In the genomic region with DNA sequence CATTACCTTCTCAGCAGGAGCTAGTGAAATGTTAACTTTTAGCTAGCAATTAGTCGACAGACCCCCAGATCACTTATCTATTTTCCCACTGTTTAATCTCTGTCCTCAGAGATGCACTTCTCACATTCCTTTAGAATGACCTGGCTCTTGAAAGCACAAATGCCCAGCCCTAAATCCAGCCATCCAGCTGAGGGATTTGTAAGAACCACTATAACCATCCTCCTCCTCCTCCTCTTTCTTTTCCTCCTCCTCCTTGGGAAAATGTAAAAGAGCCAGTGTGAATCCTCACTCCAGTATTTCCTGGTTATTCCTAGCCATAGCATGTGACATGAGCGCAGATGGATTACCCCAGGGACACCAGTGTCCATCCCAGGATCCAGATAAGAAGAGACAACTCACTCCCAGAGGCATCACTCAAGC, we compare ENCODE assay signal across 15 cellular contexts.
A peak's percentile ranks its signal among the peaks of the same experiment; 100 is the strongest.
DNase-seq lines count a peak whose midpoint lies in the region; ATAC-seq and TF ChIP-seq lines count a peak whose summit lies in the region.
"Had no signal": no experiment of that assay in that cellular context is flagged by ENCODE, and none has a peak within 500 bp of the region (broad histone marks: within the 10 kb centered on the region; RNA-seq: fewer than 3 reads in every experiment).

No MANE protein-coding gene starts in this region.

- no peak overlapping the region for H3K4ac ChIP-seq in mesendoderm (ENCODE audit: low read depth, low read length)

- H2AK5ac ChIP-seq in mesendoderm (ENCODE audit: low read length), result no peak overlapping the region

- H3K36me3 ChIP-seq in mesendoderm (ENCODE audit: control insufficient read depth, insufficient read depth, low read length) (no peaks in the 10 kb centered on the region), WERI-Rb-1 (no peaks in the 10 kb centered on the region)
- H3K36me3 ChIP-seq: esophagus squamous epithelium had no signal

- peaks cover 7% of the 10 kb centered on the region for H3K4me1 ChIP-seq in mesendoderm (ENCODE audit: control insufficient read depth, low read depth, low read length)
- H3K4me1 ChIP-seq: esophagus squamous epithelium had no signal

- H3K23ac ChIP-seq in mesendoderm (ENCODE audit: low read length), result no peak overlapping the region

- no peak overlapping the region for H4K5ac ChIP-seq in mesendoderm (ENCODE audit: low read length)

- no peak overlapping the region for H3K9ac ChIP-seq in mesendoderm (ENCODE audit: low read length)

- in situ Hi-C loops in astrocyte of the spinal cord (cut with HindIII; ENCODE audit: low sequenced_read_pairs), result no loop called here

- no peak overlapping the region for H3K56ac ChIP-seq in mesendoderm (ENCODE audit: low read length)

- intact Hi-C loops in sciatic nerve (cut with DNase I), result no loop called here

- no peak for ATAC-seq in GM21447 (IDR thresholded peaks at IDR 0.05; ENCODE audit: unreplicated experiment)
- no peak for ATAC-seq in sciatic nerve
- ATAC-seq: left colon; stimulated activated naive B cell treated with anti-CD40 and anti-IgM and Interleukin-4, amounts not matched to agents 10 μg/mL and 1 μg/mL and 100 μg/mL, for 72 hours; T-cell had no signal

- no peak for TF ChIP-seq CTCF in astrocyte of the spinal cord (IDR thresholded peaks at IDR 0.05; ENCODE audit: low read depth, low read length)
- TF ChIP-seq CTCF in WERI-Rb-1 (IDR thresholded peaks at IDR 0.05; ENCODE audit: low read depth, low read length), result no peak

- H2BK120ac ChIP-seq in mesendoderm (ENCODE audit: low read depth, low read length), result no peak overlapping the region

- no peak overlapping the region for H2BK15ac ChIP-seq in mesendoderm (replicated peaks; ENCODE audit: low read depth)

- no peak overlapping the region for H2BK5ac ChIP-seq in mesendoderm (ENCODE audit: low read length)

- H3K4me3 ChIP-seq in astrocyte of the spinal cord (ENCODE audit: low read depth, low read length), result no peak overlapping the region
- no peak overlapping the region for H3K4me3 ChIP-seq in mesendoderm (ENCODE audit: low read length)
- no peak overlapping the region for H3K4me3 ChIP-seq in WERI-Rb-1 (ENCODE audit: low read depth, low read length)
- H3K4me3 ChIP-seq: esophagus squamous epithelium had no signal

- H3K18ac ChIP-seq in mesendoderm (ENCODE audit: low read length), result no peak overlapping the region

- H4K8ac ChIP-seq in mesendoderm (ENCODE audit: low read depth, low read length), result no peak overlapping the region

- H3K27ac ChIP-seq in mesendoderm (ENCODE audit: low read depth, low read length), result no peak overlapping the region
- no peak overlapping the region for H3K27ac ChIP-seq in WERI-Rb-1
- H3K27ac ChIP-seq: esophagus squamous epithelium had no signal

- H3K79me1 ChIP-seq in mesendoderm (ENCODE audit: low read length), result no peaks in the 10 kb centered on the region

- DNase-seq in COLO829 (ENCODE audit: low spot score) (peak; percentile 3), HT1080 (ENCODE audit: low read depth) (peak; percentile 79), astrocyte of the spinal cord (ENCODE audit: low read depth, low spot score) (peak; percentile 26), mesendoderm (peak; percentile 99), WERI-Rb-1 (no peak), sciatic nerve (ENCODE audit: low spot score) (no peak)
- no peak for DNase-seq in activated naive CD4-positive, alpha-beta T cell treated with anti-CD3 and anti-CD28 coated beads, Interleukin-2, amount 50 U/mL, for 16 hours
- DNase-seq: activated CD4-positive, alpha-beta T cell treated with anti-CD3 and anti-CD28 coated beads, Interleukin-2, amount 50 U/mL, for 4 hours; activated gamma-delta T cell; C1 segment of cervical spinal cord; esophagus squamous epithelium; left colon; stimulated activated naive B cell treated with anti-CD40 and anti-IgM and Interleukin-4, amounts not matched to agents 10 μg/mL and 1 μg/mL and 100 μg/mL, for 72 hours; T-cell had no signal

- H3K9me3 ChIP-seq in WERI-Rb-1 (ENCODE audit: severe bottlenecking), result no peaks in the 10 kb centered on the region
- H3K9me3 ChIP-seq: esophagus squamous epithelium had no signal

- H3K4me2 ChIP-seq in mesendoderm (ENCODE audit: low read length), result no peak overlapping the region

- no peaks in the 10 kb centered on the region for H3K79me2 ChIP-seq in mesendoderm (ENCODE audit: control insufficient read depth, insufficient read depth, low read length)

- no peaks in the 10 kb centered on the region for H3K27me3 ChIP-seq in mesendoderm (ENCODE audit: insufficient read depth, low read length, poor library complexity)
- no peaks in the 10 kb centered on the region for H3K27me3 ChIP-seq in WERI-Rb-1 (ENCODE audit: insufficient read depth, low read depth, severe bottlenecking)
- H3K27me3 ChIP-seq: esophagus squamous epithelium had no signal

- no CpG with 5 or more reads among the region's 2 CpGs for WGBS in mesendoderm (ENCODE audit: extremely low coverage, insufficient coverage, low lambda C conversion rate)

Comparison
In these comparisons a context has a peak if more than half of its experiments do, and no peak if none do; other contexts are left out.
1. DNase-seq: peak in COLO829 (single experiment), HT1080 (single experiment), astrocyte of the spinal cord (single experiment) and mesendoderm (single experiment); none in WERI-Rb-1 (single experiment), activated naive CD4-positive, alpha-beta T cell treated with anti-CD3 and anti-CD28 coated beads, Interleukin-2, amount 50 U/mL, for 16 hours (single experiment) and sciatic nerve (single experiment).